Comparison of ENCODE assay signal across 8 cellular contexts in the genomic region with DNA sequence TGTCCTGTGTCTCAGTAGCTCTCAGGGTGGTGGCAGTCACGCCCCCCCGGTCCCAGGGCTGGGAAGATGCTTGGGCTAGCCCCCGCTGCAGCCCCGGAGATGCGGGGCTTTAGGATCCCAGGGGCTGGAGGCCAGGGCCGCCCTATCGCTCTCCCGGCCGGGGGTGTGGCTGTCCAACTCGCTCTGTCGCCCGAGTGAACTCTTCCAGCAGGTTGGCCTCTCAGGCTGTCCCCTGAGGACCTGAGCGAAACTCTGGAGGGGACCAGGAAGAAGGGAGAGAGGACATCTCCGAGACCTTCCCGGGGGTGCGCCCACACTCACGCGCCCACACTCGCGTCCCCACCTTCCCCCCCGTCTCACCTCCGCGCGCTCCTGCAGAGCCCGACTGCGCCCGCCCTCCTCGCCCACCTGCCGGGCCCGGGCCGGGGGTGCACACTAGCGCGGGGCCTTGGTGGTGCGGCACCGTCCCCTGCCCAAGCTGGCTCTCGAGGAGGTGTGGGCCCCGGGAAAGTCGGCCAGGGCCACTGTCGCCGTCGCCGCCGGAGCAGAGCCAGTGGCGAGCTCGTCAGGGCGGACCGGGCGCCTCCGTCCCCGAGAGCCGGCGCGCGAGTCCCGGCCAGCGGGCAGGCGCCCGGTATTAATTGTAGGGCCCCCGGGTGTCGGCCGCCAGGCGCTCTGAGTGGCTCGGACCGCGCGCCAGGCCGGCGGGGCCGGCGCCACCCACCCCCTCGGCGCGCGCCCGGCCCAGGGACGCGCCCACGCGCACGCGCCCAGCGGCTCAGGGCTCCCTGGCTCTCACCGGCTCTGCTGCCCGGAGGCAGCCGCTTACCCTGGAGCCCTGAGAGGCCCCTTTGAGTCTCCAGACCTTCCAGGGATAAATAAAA.
DNase-seq lines count a peak whose midpoint lies in the region; ATAC-seq and TF ChIP-seq lines count a peak whose summit lies in the region.

No MANE protein-coding gene starts in this region.

- peaks cover 6% of the 10 kb centered on the region for H3K27me3 Mint-ChIP-seq in activated CD4-positive, alpha-beta T cell treated with anti-CD3 and anti-CD28 coated beads for 36 hours

- peak in 2 of 7 experiments; percentile 34 to 40 for TF ChIP-seq CTCF in body of pancreas (IDR thresholded peaks at IDR 0.05)
- TF ChIP-seq CTCF in sigmoid colon (IDR thresholded peaks at IDR 0.05) = no peak

- H3K4me1 ChIP-seq in body of pancreas = peaks cover 19% of the 10 kb centered on the region
- H3K4me1 ChIP-seq in iPS-15b (ENCODE audit: control insufficient read depth, insufficient read depth, low read length) = peaks cover 11% of the 10 kb centered on the region
- H3K4me1 ChIP-seq in sigmoid colon = peaks cover 0 to 28% (median 13%) of the 10 kb centered on the region in 4 donors

- WGBS in body of pancreas, 2 donors = 2% methylated on average over 85 of the region's 85 CpGs; no CpG with 5 or more reads in 1 of the 2 donors
- 0 to 1% methylated on average over 85 of the region's 85 CpGs for WGBS in sigmoid colon, 2 donors

- peak overlapping the region; percentile 59 to 76 for H3K4me3 ChIP-seq in body of pancreas
- H3K4me3 ChIP-seq in iPS-15b (ENCODE audit: low read depth, low read length) = peak overlapping the region; percentile 73
- H3K4me3 ChIP-seq in sigmoid colon = peak overlapping the region; percentile 77 to 97 (median 88)

- H3K27ac Mint-ChIP-seq in activated CD4-positive, alpha-beta T cell treated with anti-CD3 and anti-CD28 coated beads for 36 hours = no peak overlapping the region

- peak; percentile 69 to 76 (median 74) for TF ChIP-seq POLR2A in body of pancreas (IDR thresholded peaks at IDR 0.05)
- peak; percentile 50 to 85 for TF ChIP-seq POLR2A in sigmoid colon (IDR thresholded peaks at IDR 0.05)

- peak; percentile 42 for DNase-seq in activated CD4-positive, alpha-beta T cell treated with anti-CD3 and anti-CD28 coated beads for 36 hours
- no peak for DNase-seq in activated CD4-positive, alpha-beta T cell treated with anti-CD3 and anti-CD28 coated beads for 1 hour
- DNase-seq in SK-N-DZ (ENCODE audit: low spot score) (peak; percentile 28), body of pancreas (peak; percentile 71 to 81 (median 75)), sigmoid colon (peak; percentile 88), MV-4-11 (lab: John Stamatoyannopoulos, UW) (no peak)

- peaks cover 28% of the 10 kb centered on the region for H3K4me1 Mint-ChIP-seq in activated CD4-positive, alpha-beta T cell treated with anti-CD3 and anti-CD28 coated beads for 36 hours

- no peak overlapping the region for H3K9ac ChIP-seq in iPS-15b (ENCODE audit: low read depth, low read length)

- peak; percentile 6 for ATAC-seq in activated CD4-positive, alpha-beta T cell treated with anti-CD3 and anti-CD28 coated beads for 36 hours
- peak; percentile 70 for ATAC-seq in body of pancreas
- no peak for ATAC-seq in HG02610 (IDR thresholded peaks at IDR 0.05; ENCODE audit: unreplicated experiment)

- H3K9me3 ChIP-seq in body of pancreas (no peaks in the 10 kb centered on the region), iPS-15b (ENCODE audit: control insufficient read depth, insufficient read depth, low read length) (no peaks in the 10 kb centered on the region), sigmoid colon (no peaks in the 10 kb centered on the region)

- H3K27me3 ChIP-seq in body of pancreas (no peaks in the 10 kb centered on the region), iPS-15b (ENCODE audit: control insufficient read depth, insufficient read depth, low read length) (peaks cover 32% of the 10 kb centered on the region), sigmoid colon (no peaks in the 10 kb centered on the region)

- CTCF ChIA-PET in activated CD4-positive, alpha-beta T cell treated with anti-CD3 and anti-CD28 coated beads for 36 hours (lab: Charles Lee) = interaction anchor here (0.6 to 1.8 kb wide), 6 partner anchors 18 to 224 kb away, joined by 3 to 6 read pairs (median 4); no protein-coding TSS in a partner anchor

- no peak for TF ChIP-seq EP300 in sigmoid colon (IDR thresholded peaks at IDR 0.05)

- H3K27ac ChIP-seq in body of pancreas (peak overlapping the region; percentile 89 to 96 (median 94)), sigmoid colon (peak overlapping the region; percentile 94 to 100 (median 98))

- intact Hi-C loops in activated CD4-positive, alpha-beta T cell treated with anti-CD3 and anti-CD28 coated beads for 36 hours (cut with DNase I, micrococcal nuclease) = loop anchor here (2.0 to 10.0 kb wide), 5 partner anchors 68 to 698 kb away; a partner anchor contains a TSS
- intact Hi-C loops in body of pancreas (cut with DNase I) = no loop called here
- intact Hi-C loops in sigmoid colon (cut with DNase I) = loop anchor here (1.0 to 10.0 kb wide), 5 partner anchors 46 to 268 kb away; no protein-coding TSS in a partner anchor

- POLR2A ChIA-PET in activated CD4-positive, alpha-beta T cell treated with anti-CD3 and anti-CD28 coated beads for 36 hours (lab: Charles Lee) = no interaction called here

- no peaks in the 10 kb centered on the region for H3K9me3 Mint-ChIP-seq in activated CD4-positive, alpha-beta T cell treated with anti-CD3 and anti-CD28 coated beads for 36 hours (ENCODE audit: low read depth)

- H3K36me3 Mint-ChIP-seq in activated CD4-positive, alpha-beta T cell treated with anti-CD3 and anti-CD28 coated beads for 36 hours (ENCODE audit: low read depth) = no peaks in the 10 kb centered on the region

- no peaks in the 10 kb centered on the region for H3K36me3 ChIP-seq in body of pancreas (replicated peaks in 1 of 2; ENCODE audit: insufficient read depth in 1 of 2, low read depth in 2 of 2)
- H3K36me3 ChIP-seq in iPS-15b (ENCODE audit: control insufficient read depth, insufficient read depth, low read length) = no peaks in the 10 kb centered on the region
- peaks cover 0 to 5% (median 1%) of the 10 kb centered on the region in 4 donors for H3K36me3 ChIP-seq in sigmoid colon

- H3K4me3 Mint-ChIP-seq in activated CD4-positive, alpha-beta T cell treated with anti-CD3 and anti-CD28 coated beads for 36 hours = peak overlapping the region; percentile 74

Comparison
In these comparisons a context has a peak if more than half of its experiments do, and no peak if none do; other contexts are left out.
1. DNase-seq: peak in activated CD4-positive, alpha-beta T cell treated with anti-CD3 and anti-CD28 coated beads for 36 hours (single experiment), SK-N-DZ (single experiment), body of pancreas (4 of 4) and sigmoid colon (single experiment); none in activated CD4-positive, alpha-beta T cell treated with anti-CD3 and anti-CD28 coated beads for 1 hour (single experiment) and MV-4-11 (single experiment).
2. Peak in every context shown above with its lines, with median percentiles within 50 percentile points of each other: H3K4me3 ChIP-seq.